Comparison of ENCODE assay signal across 1 cellular context in genomic region chr11:120167659-120168058, GRCh38.
TF ChIP-seq lines count a peak whose summit lies in the region.

No MANE protein-coding gene starts in this region.

TF ChIP-seq in IMR-90, 13 proteins besides CTCF, POLR2A, EP300 and RAD21:
- TF ChIP-seq USF2 (IDR thresholded peaks at IDR 0.05; ENCODE audit: low read depth, low read length) (no peak), ELK1 (IDR thresholded peaks at IDR 0.05; ENCODE audit: borderline replicate concordance, low read depth, low read length) (no peak), BHLHE40 (IDR thresholded peaks at IDR 0.05; ENCODE audit: low read depth, low read length) (no peak), MAZ (IDR thresholded peaks at IDR 0.05; ENCODE audit: borderline replicate concordance, low read depth, low read length) (no peak), MAFK (IDR thresholded peaks at IDR 0.05; ENCODE audit: low read depth, low read length) (no peak), RCOR1 (IDR thresholded peaks at IDR 0.05; ENCODE audit: insufficient replicate concordance, low read length) (no peak), RFX5 (IDR thresholded peaks at IDR 0.05; ENCODE audit: low read depth, low read length) (no peak), CEBPB (IDR thresholded peaks at IDR 0.05; ENCODE audit: low read depth, low read length) (no peak)
